In the genomic region with DNA sequence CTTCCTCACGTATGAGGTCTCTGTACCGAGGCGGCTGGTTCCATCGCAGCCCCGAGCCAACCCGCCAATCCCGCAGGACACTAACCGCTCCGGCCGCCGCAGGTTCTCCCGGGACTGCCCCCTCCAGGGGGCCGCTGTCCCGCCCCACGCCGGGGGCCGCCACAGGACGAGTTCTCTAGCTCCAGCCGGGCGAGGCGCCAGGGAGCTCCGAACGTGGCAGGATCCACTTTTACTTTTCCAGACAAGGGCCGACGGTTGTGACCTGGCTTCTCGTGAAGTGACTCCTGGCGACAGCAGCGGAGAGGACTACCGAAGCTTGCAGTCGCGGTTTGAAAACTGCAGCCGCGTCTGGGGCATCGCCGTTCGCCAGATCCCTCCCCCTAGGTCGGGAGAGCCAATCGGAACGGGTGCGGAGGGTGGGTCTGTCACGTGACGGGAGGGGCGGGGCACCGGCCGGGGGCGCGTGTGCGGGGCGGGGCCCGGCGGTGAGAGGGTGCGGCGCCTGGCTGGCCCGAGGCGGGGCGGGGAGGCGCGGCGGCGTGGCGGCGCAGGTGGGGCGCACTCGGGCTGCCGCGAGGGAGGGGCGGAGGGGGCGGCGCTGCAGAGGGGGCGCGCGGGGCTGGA, we compare ENCODE assay signal across 8 cellular contexts. TPM values are rescaled to one million over a fixed set of nuclear protein-coding genes. Genes with fewer than 3 reads are reported as not detected.
DNase-seq lines count a peak whose midpoint lies in the region; ATAC-seq and TF ChIP-seq lines count a peak whose summit lies in the region.

A gene (minus strand): TSS at position 331 of the 624 bp plus-strand sequence. CDS start 8,195 bp downstream, outside the sequence.

- CTCF ChIA-PET in A673 (lab: Charles Lee), result interaction anchor here (0.6 kb wide), 2 partner anchors 89 to 284 kb away, joined by 3 to 4 read pairs; no protein-coding TSS in a partner anchor
- CTCF ChIA-PET in mammary epithelial cell (lab: Charles Lee; ENCODE audit: low non-redundant PET), result no interaction called here

- no peaks in the 10 kb centered on the region for H4K20me1 ChIP-seq in mammary epithelial cell (ENCODE audit: insufficient read depth, low read length)
- H4K20me1 ChIP-seq in smooth muscle cell (ENCODE audit: low read depth), result peaks cover 48% of the 10 kb centered on the region

- H3K9ac ChIP-seq in mammary epithelial cell (ENCODE audit: insufficient read depth, low read length) (peak within 1 kb of the TSS; percentile 96), smooth muscle cell (ENCODE audit: low read depth) (peak within 1 kb of the TSS; percentile 85)

- 0 out of 2 replicates have a peak, but pooled peaks have one; percentile 25 for TF ChIP-seq CTCF in A673 (conservative IDR thresholded peaks at IDR 0.05; ENCODE audit: low read depth, low read length)
- TF ChIP-seq CTCF in WI38 (IDR thresholded peaks at IDR 0.05; ENCODE audit: low read depth, low read length), result 0 out of 2 replicates have a peak, but pooled peaks have one; percentile 6
- TF ChIP-seq CTCF in mammary epithelial cell (conservative IDR thresholded peaks at IDR 0.05 in 1 of 2, IDR thresholded peaks at IDR 0.05 in 1 of 2; ENCODE audit: extremely low read depth in 1 of 2, insufficient read depth in 1 of 2, low read depth in 1 of 2, low read length in 2 of 2), result peak in 1 of 2 donors; percentile 20
- TF ChIP-seq CTCF in smooth muscle cell (IDR thresholded peaks at IDR 0.05; ENCODE audit: borderline replicate concordance, insufficient read depth, poor library complexity, severe bottlenecking), result no peak

- dilution Hi-C loops in mammary epithelial cell (cut with HindIII; ENCODE audit: low sequenced_read_pairs), result no loop called here

- ATAC-seq in GM18861 (IDR thresholded peaks at IDR 0.05; ENCODE audit: unreplicated experiment) (peak; percentile 37), HG03097 (IDR thresholded peaks at IDR 0.05; ENCODE audit: low FRiP score, unreplicated experiment) (peak; percentile 53)

- H3K4me2 ChIP-seq in mammary epithelial cell (ENCODE audit: insufficient read depth, low read depth, low read length), result peak within 1 kb of the TSS; percentile 94
- H3K4me2 ChIP-seq in smooth muscle cell, result peak within 1 kb of the TSS; percentile 92

- no TSS peak for BruUV-seq in A673 (replicated peaks; lab: Mats Ljungman, UMichigan)
- no TSS peak for BruUV-seq in mammary epithelial cell (replicated peaks; lab: Mats Ljungman, UMichigan)

- H3K4me3 ChIP-seq in A673 (ENCODE audit: low read depth, low read length, poor library complexity, severe bottlenecking) (peak within 1 kb of the TSS; percentile 99), WI38 (ENCODE audit: low read depth, low read length) (peak within 1 kb of the TSS; percentile 95), mammary epithelial cell (replicated peaks in 1 of 3; ENCODE audit: insufficient read depth in 1 of 3, low read depth in 2 of 3, low read length in 3 of 3) (peak within 1 kb of the TSS; percentile 80 to 95 (median 90)), smooth muscle cell (peak within 1 kb of the TSS; percentile 90)

- peaks cover 33% of the 10 kb centered on the region for H3K4me1 ChIP-seq in A673 (ENCODE audit: insufficient read depth, low read length, poor library complexity, severe bottlenecking)
- H3K4me1 ChIP-seq in mammary epithelial cell (ENCODE audit: insufficient read depth, low read length), result peaks cover 27% of the 10 kb centered on the region
- H3K4me1 ChIP-seq in smooth muscle cell (ENCODE audit: low read depth), result peaks cover 21% of the 10 kb centered on the region

- WGBS in mammary epithelial cell (ENCODE audit: low coverage, missing lambda C conversion rate), result 2% methylated on average over 20 of the region's 72 CpGs
- under 1% methylated on average over 55 of the region's 72 CpGs for WGBS in smooth muscle cell (ENCODE audit: low lambda C conversion rate)

- POLR2A ChIA-PET in A673 (lab: Charles Lee; ENCODE audit: low non-redundant PET), result no interaction called here

- peaks cover 47% of the 10 kb centered on the region for H3K79me2 ChIP-seq in mammary epithelial cell (ENCODE audit: insufficient read depth, low read length)
- peaks cover 50% of the 10 kb centered on the region for H3K79me2 ChIP-seq in smooth muscle cell (ENCODE audit: low read depth)

- no peaks in the 10 kb centered on the region for H3K9me3 ChIP-seq in A673 (ENCODE audit: low read depth, low read length, poor library complexity, severe bottlenecking)
- H3K9me3 ChIP-seq in mammary epithelial cell (replicated peaks; ENCODE audit: insufficient read depth, low read length), result no peaks in the 10 kb centered on the region
- H3K9me3 ChIP-seq in smooth muscle cell (replicated peaks; ENCODE audit: low read depth), result no peaks in the 10 kb centered on the region

- intact Hi-C loops in A673 (cut with micrococcal nuclease; ENCODE audit: unreplicated experiment), result loop anchor here (2.0 to 5.0 kb wide), 2 partner anchors 94 to 103 kb away; no protein-coding TSS in a partner anchor
- intact Hi-C loops in mammary epithelial cell (cut with micrococcal nuclease), result loop anchor here (1.0 to 10.0 kb wide), 6 partner anchors 29 to 753 kb away; a partner anchor contains a TSS

- H3K27me3 ChIP-seq in A673 (replicated peaks; ENCODE audit: insufficient read depth, low read depth, low read length, poor library complexity), result no peaks in the 10 kb centered on the region
- no peaks in the 10 kb centered on the region for H3K27me3 ChIP-seq in mammary epithelial cell (ENCODE audit: insufficient read depth, low read length)
- H3K27me3 ChIP-seq in smooth muscle cell (ENCODE audit: low read depth), result no peaks in the 10 kb centered on the region

- in situ Hi-C loops in mammary epithelial cell (cut with MboI; ENCODE audit: low sequenced_read_pairs in 2 of 2), result loop anchor here in 1 of 2 donors (5.0 kb wide), 2 partner anchors 71 to 111 kb away; no protein-coding TSS in a partner anchor

- H3F3A ChIP-seq in smooth muscle cell (ENCODE audit: low read depth), result peaks cover 12% of the 10 kb centered on the region

- H3K36me3 ChIP-seq in A673 (ENCODE audit: insufficient read depth, low read length, poor library complexity, severe bottlenecking) (no peaks in the 10 kb centered on the region), mammary epithelial cell (ENCODE audit: insufficient read depth, low read length) (no peaks in the 10 kb centered on the region), smooth muscle cell (ENCODE audit: low read depth) (no peaks in the 10 kb centered on the region)

- peak; percentile 96 for DNase-seq in A673 (ENCODE audit: low spot score)
- peak; percentile 98 for DNase-seq in NCI-H2227 (lab: John Stamatoyannopoulos, UW; ENCODE audit: unreplicated experiment)
- DNase-seq in mammary epithelial cell, result peak; percentile 91
- peak; percentile 98 for DNase-seq in iPS-NIHi7 (ENCODE audit: extremely low spot score)
- peak; percentile 83 for DNase-seq in smooth muscle cell (lab: John Stamatoyannopoulos, UW; ENCODE audit: unreplicated experiment)

- H2AFZ ChIP-seq in mammary epithelial cell (ENCODE audit: low read depth, low read length), result peak within 1 kb of the TSS; percentile 95
- peak within 1 kb of the TSS; percentile 94 for H2AFZ ChIP-seq in smooth muscle cell (ENCODE audit: low read depth)

- H3K27ac ChIP-seq in A673 (ENCODE audit: low read depth, low read length, poor library complexity, severe bottlenecking) (peak within 1 kb of the TSS; percentile 85), mammary epithelial cell (ENCODE audit: insufficient read depth, low read depth, low read length) (peak within 1 kb of the TSS; percentile 88), smooth muscle cell (ENCODE audit: low read depth) (peak within 1 kb of the TSS; percentile 85)

RNA-seq across cellular contexts. Expression of the gene that starts here (rescaled TPM):
- 18.4 and 18.5 TPM in 2 replicates for total RNA-seq in A673 (2021)
- total RNA-seq in mammary epithelial cell, result 10 to 100 TPM in 1 of 2 donors, 1 to 10 TPM in 1; 5.7 to 11.6 TPM
- 4.3 TPM for polyA plus RNA-seq in mammary epithelial cell
- polyA minus RNA-seq in mammary epithelial cell, result 3.7 TPM
- 165 and 190 TPM in 2 replicates for total RNA-seq in smooth muscle cell
- polyA plus RNA-seq in smooth muscle cell, result 26.6 and 33.5 TPM in 2 replicates

Comparison
In these comparisons a context has a peak if more than half of its experiments do, and no peak if none do; other contexts are left out.
1. Peak in every context shown above with its lines: DNase-seq, ATAC-seq, H3K4me3 ChIP-seq and H3K27ac ChIP-seq.